Comparison of ENCODE assay signal across 2 cellular contexts in genomic region chr9:137113385-137114159, GRCh38.
TF ChIP-seq lines count a peak whose summit lies in the region.

No MANE protein-coding gene starts in this region.

TF ChIP-seq in SK-N-SH, 30 proteins besides CTCF, POLR2A, EP300 and RAD21:
- TF ChIP-seq USF1 (IDR thresholded peaks at IDR 0.05; ENCODE audit: borderline replicate concordance, low read depth) (no peak), CHD2 (IDR thresholded peaks at IDR 0.05; ENCODE audit: low read length, partially characterized antibody) (no peak), ZBTB33 (IDR thresholded peaks at IDR 0.05; ENCODE audit: borderline replicate concordance, low read depth) (no peak), FOXJ3 (CRISPR knock-in tag; IDR thresholded peaks at IDR 0.05) (no peak), POLR2AphosphoS5 (IDR thresholded peaks at IDR 0.05; ENCODE audit: low read depth, low read length) (no peak), MAX (IDR thresholded peaks at IDR 0.05; ENCODE audit: low read depth) (0 out of 2 replicates have a peak, but pooled peaks have one; percentile 5)

TF ChIP-seq in SK-N-SH treated with all-trans-retinoic acid at 6 μM for 48 hours, 23 proteins besides CTCF, POLR2A, EP300 and RAD21:
- no peak for TF ChIP-seq ZFP3 (CRISPR knock-in tag; IDR thresholded peaks at IDR 0.05)
- no peak for TF ChIP-seq BACH2 (CRISPR knock-in tag; IDR thresholded peaks at IDR 0.05; ENCODE audit: borderline replicate concordance)
- TF ChIP-seq TCF4 (CRISPR knock-in tag; IDR thresholded peaks at IDR 0.05; ENCODE audit: borderline replicate concordance), result no peak
- no peak for TF ChIP-seq CSRNP3 (CRISPR knock-in tag; IDR thresholded peaks at IDR 0.05)
- no peak for TF ChIP-seq RARB (CRISPR knock-in tag; IDR thresholded peaks at IDR 0.05)
- TF ChIP-seq CREB5 (CRISPR knock-in tag; IDR thresholded peaks at IDR 0.05; ENCODE audit: low read depth), result no peak
- TF ChIP-seq OSR1 (CRISPR knock-in tag; IDR thresholded peaks at IDR 0.05), result no peak
- no peak for TF ChIP-seq TOX (CRISPR knock-in tag; IDR thresholded peaks at IDR 0.05; ENCODE audit: borderline replicate concordance)
- TF ChIP-seq CSDC2 (CRISPR knock-in tag; IDR thresholded peaks at IDR 0.05), result no peak
- TF ChIP-seq TSHZ2 (CRISPR knock-in tag; IDR thresholded peaks at IDR 0.05), result no peak
- no peak for TF ChIP-seq PATZ1 (CRISPR knock-in tag; IDR thresholded peaks at IDR 0.05; ENCODE audit: borderline replicate concordance)
